Comparison of ENCODE assay signal across 12 cellular contexts in the genomic region with DNA sequence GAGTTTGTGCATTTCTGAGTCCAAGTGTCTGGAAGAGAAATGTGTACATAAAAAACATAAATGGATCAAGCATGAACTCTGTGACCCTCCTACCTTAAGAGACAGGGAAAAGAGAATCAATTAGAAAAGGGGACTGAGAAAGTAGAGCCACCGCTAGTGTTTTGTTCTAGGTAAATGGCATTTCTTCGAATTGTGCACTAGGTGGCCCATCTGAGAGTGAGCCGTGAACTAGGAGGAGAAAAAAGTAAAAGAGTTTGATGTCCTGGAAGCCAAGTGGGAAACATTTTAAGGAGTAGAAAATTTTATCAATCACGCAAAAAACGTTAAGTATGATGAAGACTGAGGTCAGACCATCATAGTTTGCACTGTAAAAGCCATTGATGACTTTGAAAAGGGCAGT. TPM values are rescaled to one million over a fixed set of nuclear protein-coding genes. Genes with fewer than 3 reads are reported as not detected.
DNase-seq lines count a peak whose midpoint lies in the region; ATAC-seq and TF ChIP-seq lines count a peak whose summit lies in the region.
"Had no signal": no experiment of that assay in that cellular context is flagged by ENCODE, and none has a peak within 500 bp of the region (broad histone marks: within the 10 kb centered on the region; RNA-seq: fewer than 3 reads in every experiment).

No MANE protein-coding gene starts in this region.

- no peaks in the 10 kb centered on the region for H3K4me1 ChIP-seq in liver (ENCODE audit: control insufficient read depth in 4 of 4, insufficient read depth in 4 of 4, low read length in 3 of 4)

- TF ChIP-seq CTCF in chondrocyte (IDR thresholded peaks at IDR 0.05): peak; percentile 49
- TF ChIP-seq CTCF in liver (IDR thresholded peaks at IDR 0.05; ENCODE audit: low read depth, low read length, missing input control): peak; percentile 13

- H3K27ac Mint-ChIP-seq in chondrocyte (ENCODE audit: unreplicated experiment): no peak overlapping the region

- 50% methylated on average over 5 of the region's 5 CpGs for WGBS in liver

- H3K4me1 Mint-ChIP-seq in chondrocyte (ENCODE audit: low read depth): no peaks in the 10 kb centered on the region

- H3K36me3 Mint-ChIP-seq in chondrocyte (ENCODE audit: low read depth): no peaks in the 10 kb centered on the region
- H3K36me3 Mint-ChIP-seq: natural killer cell had no signal

- no peak overlapping the region for H3K4me3 ChIP-seq in Jurkat, Clone E6-1 (ENCODE audit: low read length)
- no peak overlapping the region for H3K4me3 ChIP-seq in liver (ENCODE audit: low read depth in 1 of 3, low read length in 3 of 3)

- peak; percentile 54 to 65 for TF ChIP-seq RAD21 in liver (IDR thresholded peaks at IDR 0.05)

- H3K9me3 ChIP-seq in liver (ENCODE audit: control insufficient read depth in 4 of 4, low read length in 3 of 4): no peaks in the 10 kb centered on the region

- H3K27me3 ChIP-seq in liver (ENCODE audit: control insufficient read depth in 4 of 4, insufficient read depth in 4 of 4, low read length in 3 of 4): no peaks in the 10 kb centered on the region

- H3K9me3 Mint-ChIP-seq in chondrocyte (ENCODE audit: low read depth): no peaks in the 10 kb centered on the region
- H3K9me3 Mint-ChIP-seq: CD4-positive, CD25-positive, alpha-beta regulatory T cell; natural killer cell had no signal

- peak; percentile 7 for DNase-seq in AG08396 (ENCODE audit: low spot score)
- peak; percentile 9 for DNase-seq in Jurkat, Clone E6-1 (ENCODE audit: low read depth, low spot score)
- no peak for DNase-seq in chondrocyte (ENCODE audit: low spot score)
- no peak for DNase-seq in T-helper 1 cell
- no peak for DNase-seq in MV-4-11 (lab: John Stamatoyannopoulos, UW)
- DNase-seq: activated CD4-positive, alpha-beta T cell treated with anti-CD3 and anti-CD28 coated beads, Interleukin-2, amount 50 U/mL, for 4 hours; natural killer cell; stimulated activated CD4-positive, alpha-beta T cell treated with anti-CD3 and anti-CD28 coated beads, Interleukin-1b, Interleukin-23, amount 100 ng/mL, for 48 hours had no signal

- no peaks in the 10 kb centered on the region for H3K36me3 ChIP-seq in liver (ENCODE audit: control insufficient read depth in 4 of 4, insufficient read depth in 3 of 4, low read depth in 1 of 4, low read length in 3 of 4)

- H3K27me3 Mint-ChIP-seq in chondrocyte (ENCODE audit: low read depth): no peaks in the 10 kb centered on the region
- H3K27me3 Mint-ChIP-seq: CD4-positive, CD25-positive, alpha-beta regulatory T cell had no signal

- H3K9ac ChIP-seq in liver (ENCODE audit: low read depth in 1 of 2, low read length in 2 of 2): no peak overlapping the region

- no peak overlapping the region for H3K4me3 Mint-ChIP-seq in chondrocyte (ENCODE audit: unreplicated experiment)
- H3K4me3 Mint-ChIP-seq: natural killer cell had no signal

- ATAC-seq in GM19023 (IDR thresholded peaks at IDR 0.05; ENCODE audit: unreplicated experiment) (no peak), HG03159 (IDR thresholded peaks at IDR 0.05; ENCODE audit: unreplicated experiment) (no peak)
- ATAC-seq: natural killer cell had no signal

- no peak overlapping the region for H3K27ac ChIP-seq in liver (ENCODE audit: low read depth in 1 of 2, low read length in 2 of 2)

TF ChIP-seq in liver, 16 proteins besides CTCF, POLR2A, EP300 and RAD21:
- TF ChIP-seq GABPA (IDR thresholded peaks at IDR 0.05 in 1 of 2, conservative IDR thresholded peaks at IDR 0.05 in 1 of 2): no peak
- TF ChIP-seq JUND (IDR thresholded peaks at IDR 0.05): no peak
- TF ChIP-seq NR2F2 (IDR thresholded peaks at IDR 0.05): no peak
- TF ChIP-seq EGR1 (IDR thresholded peaks at IDR 0.05; ENCODE audit: low read depth in 2 of 2): no peak
- no peak for TF ChIP-seq YY1 (IDR thresholded peaks at IDR 0.05)
- TF ChIP-seq TAF1 (conservative IDR thresholded peaks at IDR 0.05): no peak
- TF ChIP-seq, protein P1, sequence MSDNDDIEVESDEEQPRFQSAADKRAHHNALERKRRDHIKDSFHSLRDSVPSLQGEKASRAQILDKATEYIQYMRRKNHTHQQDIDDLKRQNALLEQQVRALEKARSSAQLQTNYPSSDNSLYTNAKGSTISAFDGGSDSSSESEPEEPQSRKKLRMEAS (IDR thresholded peaks at IDR 0.05): no peak
- no peak for TF ChIP-seq SP1 (IDR thresholded peaks at IDR 0.05)
- no peak for TF ChIP-seq RXRA (IDR thresholded peaks at IDR 0.05)
- TF ChIP-seq, protein P2, sequence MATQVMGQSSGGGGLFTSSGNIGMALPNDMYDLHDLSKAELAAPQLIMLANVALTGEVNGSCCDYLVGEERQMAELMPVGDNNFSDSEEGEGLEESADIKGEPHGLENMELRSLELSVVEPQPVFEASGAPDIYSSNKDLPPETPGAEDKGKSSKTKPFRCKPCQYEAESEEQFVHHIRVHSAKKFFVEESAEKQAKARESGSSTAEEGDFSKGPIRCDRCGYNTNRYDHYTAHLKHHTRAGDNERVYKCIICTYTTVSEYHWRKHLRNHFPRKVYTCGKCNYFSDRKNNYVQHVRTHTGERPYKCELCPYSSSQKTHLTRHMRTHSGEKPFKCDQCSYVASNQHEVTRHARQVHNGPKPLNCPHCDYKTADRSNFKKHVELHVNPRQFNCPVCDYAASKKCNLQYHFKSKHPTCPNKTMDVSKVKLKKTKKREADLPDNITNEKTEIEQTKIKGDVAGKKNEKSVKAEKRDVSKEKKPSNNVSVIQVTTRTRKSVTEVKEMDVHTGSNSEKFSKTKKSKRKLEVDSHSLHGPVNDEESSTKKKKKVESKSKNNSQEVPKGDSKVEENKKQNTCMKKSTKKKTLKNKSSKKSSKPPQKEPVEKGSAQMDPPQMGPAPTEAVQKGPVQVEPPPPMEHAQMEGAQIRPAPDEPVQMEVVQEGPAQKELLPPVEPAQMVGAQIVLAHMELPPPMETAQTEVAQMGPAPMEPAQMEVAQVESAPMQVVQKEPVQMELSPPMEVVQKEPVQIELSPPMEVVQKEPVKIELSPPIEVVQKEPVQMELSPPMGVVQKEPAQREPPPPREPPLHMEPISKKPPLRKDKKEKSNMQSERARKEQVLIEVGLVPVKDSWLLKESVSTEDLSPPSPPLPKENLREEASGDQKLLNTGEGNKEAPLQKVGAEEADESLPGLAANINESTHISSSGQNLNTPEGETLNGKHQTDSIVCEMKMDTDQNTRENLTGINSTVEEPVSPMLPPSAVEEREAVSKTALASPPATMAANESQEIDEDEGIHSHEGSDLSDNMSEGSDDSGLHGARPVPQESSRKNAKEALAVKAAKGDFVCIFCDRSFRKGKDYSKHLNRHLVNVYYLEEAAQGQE (IDR thresholded peaks at IDR 0.05): no peak
- no peak for TF ChIP-seq HNF4G (IDR thresholded peaks at IDR 0.05)
- TF ChIP-seq, protein P3, sequence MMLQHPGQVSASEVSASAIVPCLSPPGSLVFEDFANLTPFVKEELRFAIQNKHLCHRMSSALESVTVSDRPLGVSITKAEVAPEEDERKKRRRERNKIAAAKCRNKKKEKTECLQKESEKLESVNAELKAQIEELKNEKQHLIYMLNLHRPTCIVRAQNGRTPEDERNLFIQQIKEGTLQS (IDR thresholded peaks at IDR 0.05): no peak
- no peak for TF ChIP-seq FOXA1 (IDR thresholded peaks at IDR 0.05)
- TF ChIP-seq FOXA2 (IDR thresholded peaks at IDR 0.05): no peak
- TF ChIP-seq HNF4A (conservative IDR thresholded peaks at IDR 0.05): no peak
- TF ChIP-seq, protein P4, sequence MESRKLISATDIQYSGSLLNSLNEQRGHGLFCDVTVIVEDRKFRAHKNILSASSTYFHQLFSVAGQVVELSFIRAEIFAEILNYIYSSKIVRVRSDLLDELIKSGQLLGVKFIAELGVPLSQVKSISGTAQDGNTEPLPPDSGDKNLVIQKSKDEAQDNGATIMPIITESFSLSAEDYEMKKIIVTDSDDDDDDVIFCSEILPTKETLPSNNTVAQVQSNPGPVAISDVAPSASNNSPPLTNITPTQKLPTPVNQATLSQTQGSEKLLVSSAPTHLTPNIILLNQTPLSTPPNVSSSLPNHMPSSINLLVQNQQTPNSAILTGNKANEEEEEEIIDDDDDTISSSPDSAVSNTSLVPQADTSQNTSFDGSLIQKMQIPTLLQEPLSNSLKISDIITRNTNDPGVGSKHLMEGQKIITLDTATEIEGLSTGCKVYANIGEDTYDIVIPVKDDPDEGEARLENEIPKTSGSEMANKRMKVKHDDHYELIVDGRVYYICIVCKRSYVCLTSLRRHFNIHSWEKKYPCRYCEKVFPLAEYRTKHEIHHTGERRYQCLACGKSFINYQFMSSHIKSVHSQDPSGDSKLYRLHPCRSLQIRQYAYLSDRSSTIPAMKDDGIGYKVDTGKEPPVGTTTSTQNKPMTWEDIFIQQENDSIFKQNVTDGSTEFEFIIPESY (IDR thresholded peaks at IDR 0.05): no peak

RNA-seq across cellular contexts. Expression of a gene that starts 55.1 kb away (rescaled TPM):
- polyA plus RNA-seq in Jurkat, Clone E6-1 (2012; ENCODE audit: insufficient read depth, insufficient read length): 19.4 TPM
- total RNA-seq in chondrocyte: 12.2 to 17.3 TPM (median 12.9 TPM) in 3 replicates
- total RNA-seq in liver: 1 to 10 TPM; 7.8 to 8.1 TPM
- polyA plus RNA-seq in liver: 1 to 10 TPM; 2.0 to 3.5 TPM

Comparison
In these comparisons a context has a peak if more than half of its experiments do, and no peak if none do; other contexts are left out.
1. DNase-seq: peak in AG08396 (single experiment) and Jurkat, Clone E6-1 (single experiment); none in chondrocyte (single experiment), T-helper 1 cell (0 of 5) and MV-4-11 (single experiment).